Comparison of ENCODE assay signal across 25 cellular contexts in genomic region chr18:8841781-8842485, GRCh38.
DNase-seq lines count a peak whose midpoint lies in the region; ATAC-seq, FAIRE-seq and TF ChIP-seq lines count a peak whose summit lies in the region.
"Had no signal": no experiment of that assay in that cellular context is flagged by ENCODE, and none has a peak within 500 bp of the region (broad histone marks: within the 10 kb centered on the region; RNA-seq: fewer than 3 reads in every experiment).

No MANE protein-coding gene starts in this region.

- H3K27ac Mint-ChIP-seq in type B pancreatic cell, result peak overlapping the region; percentile 66
- H3K27ac Mint-ChIP-seq: activated B cell treated with CpG ODN at 0.5 μM for 24 hours; activated CD4-positive, alpha-beta memory T cell treated with anti-CD3 and anti-CD28 coated beads for 36 hours; immature natural killer cell had no signal

- H2AFZ ChIP-seq in GM23248 (0 out of 2 replicates have a peak overlapping the region, but pooled peaks have one; percentile 21), keratinocyte (ENCODE audit: control insufficient read depth, low read length) (peak overlapping the region; percentile 7)

- H3K9me3 ChIP-seq in GM23248 (ENCODE audit: low read depth) (no peaks in the 10 kb centered on the region), keratinocyte (ENCODE audit: control insufficient read depth, low read depth, low read length) (no peaks in the 10 kb centered on the region), kidney (ENCODE audit: control insufficient read depth in 1 of 2, low read length in 2 of 2) (peaks cover 0 to 10% of the 10 kb centered on the region in 2 donors)
- H3K9me3 ChIP-seq: adrenal gland, neutrophil, psoas muscle, testis had no signal

- FAIRE-seq in keratinocyte (lab: Jason Lieb, UNC) (peak; percentile 78), kidney (lab: Jason Lieb, UNC) (no peak)

- H3K27me3 Mint-ChIP-seq in type B pancreatic cell, result no peaks in the 10 kb centered on the region
- H3K27me3 Mint-ChIP-seq: activated B cell treated with CpG ODN at 0.5 μM for 24 hours had no signal

- no peak overlapping the region for H3K4me3 Mint-ChIP-seq in type B pancreatic cell
- H3K4me3 Mint-ChIP-seq: activated B cell treated with CpG ODN at 0.5 μM for 24 hours; activated CD4-positive, alpha-beta memory T cell treated with anti-CD3 and anti-CD28 coated beads for 36 hours; immature natural killer cell had no signal

- ATAC-seq in esophagus mucosa, result no peak
- no peak for ATAC-seq in Right ventricle myocardium superior (ENCODE audit: poor library complexity)
- ATAC-seq: psoas muscle, Right ventricle myocardium inferior had no signal

- no peaks in the 10 kb centered on the region for H3K4me1 Mint-ChIP-seq in type B pancreatic cell (ENCODE audit: unreplicated experiment)
- H3K4me1 Mint-ChIP-seq: activated B cell treated with CpG ODN at 0.5 μM for 24 hours, immature natural killer cell had no signal

- H3K79me2 ChIP-seq in GM23248 (ENCODE audit: insufficient read depth) (no peaks in the 10 kb centered on the region), keratinocyte (ENCODE audit: control insufficient read depth, insufficient read depth, low read length) (no peaks in the 10 kb centered on the region)

- DNase-seq in GM23248, result peak; percentile 18
- DNase-seq in SW480 (ENCODE audit: low spot score), result peak; percentile 64
- peak; percentile 52 for DNase-seq in keratinocyte (ENCODE audit: low read depth, low spot score)
- DNase-seq in type B pancreatic cell (ENCODE audit: extremely low spot score, unreplicated experiment), result no peak
- no peak for DNase-seq in kidney
- no peak for DNase-seq in Right ventricle myocardium superior
- no peak for DNase-seq in KG1 (lab: John Stamatoyannopoulos, UW)
- DNase-seq: activated B cell treated with CpG ODN at 0.5 μM for 24 hours; activated CD4-positive, alpha-beta memory T cell treated with anti-CD3 and anti-CD28 coated beads for 36 hours; activated effector memory CD4-positive, alpha-beta T cell treated with Interleukin-2 at 50 U/mL for 16 hours; adrenal gland; dermis blood vessel endothelial cell; H7; immature natural killer cell; NCI-H1436; NCI-H2171 treated with DMSO at 0.1 percent for 48 hours; NCI-H526; psoas muscle; stimulated activated naive CD4-positive, alpha-beta T cell; testis had no signal

- TF ChIP-seq CTCF in keratinocyte (optimal IDR thresholded peaks at IDR 0.05 in 1 of 3, IDR thresholded peaks at IDR 0.05 in 1 of 3, conservative IDR thresholded peaks at IDR 0.05 in 1 of 3; ENCODE audit: extremely low read depth in 1 of 3, insufficient read depth in 2 of 3, low read length in 3 of 3), result no peak
- TF ChIP-seq CTCF in type B pancreatic cell (conservative IDR thresholded peaks at IDR 0.05), result no peak
- TF ChIP-seq CTCF in kidney (IDR thresholded peaks at IDR 0.05; ENCODE audit: borderline replicate concordance, extremely low read depth, insufficient read depth), result no peak

- H3K9me2 ChIP-seq in GM23248 (ENCODE audit: insufficient read depth), result no peaks in the 10 kb centered on the region

- no peak overlapping the region for H3K4me2 ChIP-seq in GM23248 (ENCODE audit: unreplicated experiment)
- peak overlapping the region; percentile 39 for H3K4me2 ChIP-seq in keratinocyte (ENCODE audit: control insufficient read depth, extremely low read depth, insufficient read depth, low read depth, low read length)

- H3K27me3 ChIP-seq in GM23248 (replicated peaks; ENCODE audit: insufficient read depth) (no peaks in the 10 kb centered on the region), keratinocyte (ENCODE audit: control insufficient read depth, extremely low read depth, insufficient read depth, low read length) (no peaks in the 10 kb centered on the region)
- H3K27me3 ChIP-seq: adrenal gland, neutrophil, testis had no signal

- H3K4me3 ChIP-seq in GM23248, result no peak overlapping the region
- no peak overlapping the region for H3K4me3 ChIP-seq in keratinocyte (ENCODE audit: control insufficient read depth in 2 of 3, extremely low read depth in 1 of 3, insufficient read depth in 2 of 3, low read depth in 1 of 3, low read length in 3 of 3)
- H3K4me3 ChIP-seq in kidney (ENCODE audit: low read length in 2 of 2), result no peak overlapping the region
- H3K4me3 ChIP-seq: adrenal gland, lung, psoas muscle, skin epidermis, testis had no signal

- intact Hi-C loops in kidney (cut with DNase I), result no loop called here
- intact Hi-C loops in Right ventricle myocardium superior (cut with DNase I), result loop anchor here (10.0 kb wide), 1 partner anchor 47 kb away; no protein-coding TSS in a partner anchor

- H3K9ac ChIP-seq in GM23248 (no peak overlapping the region), keratinocyte (ENCODE audit: control insufficient read depth, extremely low read depth, insufficient read depth, low read length) (no peak overlapping the region), kidney (ENCODE audit: low read length in 2 of 2) (no peak overlapping the region)

- no peaks in the 10 kb centered on the region for H3K36me3 Mint-ChIP-seq in type B pancreatic cell
- H3K36me3 Mint-ChIP-seq: activated CD4-positive, alpha-beta memory T cell treated with anti-CD3 and anti-CD28 coated beads for 36 hours; immature natural killer cell had no signal

- H3K4me1 ChIP-seq in GM23248 (ENCODE audit: insufficient read depth), result peaks cover 4% of the 10 kb centered on the region; the same call in 1 of the 2 replicates
- peaks cover 25% of the 10 kb centered on the region for H3K4me1 ChIP-seq in keratinocyte (ENCODE audit: control insufficient read depth, extremely low read depth, insufficient read depth, low read length)
- H3K4me1 ChIP-seq in kidney (ENCODE audit: control insufficient read depth in 1 of 2, insufficient read depth in 1 of 2, low read depth in 1 of 2, low read length in 2 of 2), result no peaks in the 10 kb centered on the region
- H3K4me1 ChIP-seq: adrenal gland, psoas muscle, testis had no signal

- in situ Hi-C loops in GM23248 (cut with MboI), result no loop called here

- H3K9me1 ChIP-seq in keratinocyte (ENCODE audit: control insufficient read depth, extremely low read depth, insufficient read depth, low read length), result no peaks in the 10 kb centered on the region

- H4K20me1 ChIP-seq in GM23248 (ENCODE audit: insufficient read depth), result no peaks in the 10 kb centered on the region
- H4K20me1 ChIP-seq in keratinocyte (ENCODE audit: control insufficient read depth, extremely low read depth, insufficient read depth, low read length), result no peaks in the 10 kb centered on the region

- 0 out of 2 replicates have a peak, but pooled peaks cover 9% of the 10 kb centered on the region for H3F3A ChIP-seq in GM23248 (ENCODE audit: insufficient read depth)

- peaks cover 6% of the 10 kb centered on the region for H3K9me3 Mint-ChIP-seq in type B pancreatic cell
- H3K9me3 Mint-ChIP-seq: immature natural killer cell had no signal

- 69 to 77% methylated on average over 4 of the region's 4 CpGs for WGBS in GM23248 (ENCODE audit: low coverage in 1 of 2, low lambda C conversion rate in 2 of 2, missing lambda C conversion rate in 2 of 2), 2 experiments

- H3K36me3 ChIP-seq in GM23248 (ENCODE audit: low read depth) (no peaks in the 10 kb centered on the region), keratinocyte (ENCODE audit: control insufficient read depth in 2 of 2, extremely low read depth in 1 of 2, insufficient read depth in 2 of 2, low read length in 2 of 2) (no peaks in the 10 kb centered on the region), kidney (ENCODE audit: control insufficient read depth in 1 of 2, insufficient read depth in 2 of 2, low read length in 2 of 2) (no peaks in the 10 kb centered on the region)
- H3K36me3 ChIP-seq: adrenal gland, neutrophil had no signal

- H3K27ac ChIP-seq in GM23248, result no peak overlapping the region
- H3K27ac ChIP-seq in keratinocyte (ENCODE audit: control insufficient read depth, insufficient read depth, low read length), result peak overlapping the region; percentile 22
- H3K27ac ChIP-seq in kidney (ENCODE audit: low read depth in 2 of 2, low read length in 2 of 2), result no peak overlapping the region
- H3K27ac ChIP-seq: adrenal gland, neutrophil, psoas muscle, skin epidermis, testis had no signal

- dilution Hi-C loops in keratinocyte (cut with MboI; ENCODE audit: extremely low pct_ligation_motif_present, low sequenced_read_pairs), result no loop called here

Comparison
In these comparisons a context has a peak if more than half of its experiments do, and no peak if none do; other contexts are left out.
1. DNase-seq: peak in GM23248 (single experiment), SW480 (single experiment) and keratinocyte (single experiment); none in type B pancreatic cell (single experiment), kidney (single experiment), Right ventricle myocardium superior (single experiment) and KG1 (single experiment).